In genomic region chr20:49567421-49568256, GRCh38 we compare ENCODE assay signal across 8 cellular contexts. TPM values are rescaled to one million over a fixed set of nuclear protein-coding genes. Genes with fewer than 3 reads are reported as not detected.
DNase-seq lines count a peak whose midpoint lies in the region; ATAC-seq and TF ChIP-seq lines count a peak whose summit lies in the region.

Gene PTGIS (minus strand): TSS chr20:49568137. CDS start chr20:49568116, 21 bp downstream.

- intact Hi-C loops in Panc1 (cut with micrococcal nuclease; ENCODE audit: unreplicated experiment) = no loop called here

- DNase-seq in AG04449 (ENCODE audit: low read depth, low spot score) (no peak), Panc1 (ENCODE audit: low read depth, low spot score) (no peak), fibroblast of the aortic adventitia (ENCODE audit: low read depth) (peak; percentile 68), neural crest cell (ENCODE audit: low read depth, low spot score) (peak; percentile 51), SHP77 (lab: John Stamatoyannopoulos, UW) (no peak), DMS114 treated with DMSO at 0.1 percent for 48 hours (lab: John Stamatoyannopoulos, UW; ENCODE audit: unreplicated experiment) (no peak), NCI-H526 treated with DMSO at 0.1 percent for 48 hours (lab: John Stamatoyannopoulos, UW) (no peak)

- no peaks in the 10 kb centered on the region for H3K9me3 ChIP-seq in Panc1 (ENCODE audit: control insufficient read depth, insufficient read depth, low read depth, low read length)

- POLR2A ChIA-PET in AG04449 (lab: Yijun Ruan, JAX) = no interaction called here
- POLR2A ChIA-PET in Panc1 (lab: Charles Lee) = interaction anchor here (0.6 kb wide), 1 partner anchor 152 kb away, joined by 4 read pairs; no protein-coding TSS in a partner anchor

- no peaks in the 10 kb centered on the region for H3K36me3 ChIP-seq in Panc1 (ENCODE audit: control insufficient read depth, insufficient read depth, low read length)

- H3K4me1 Mint-ChIP-seq in neural crest cell = peaks cover 17% of the 10 kb centered on the region

- BruUV-seq in Panc1 (replicated peaks; lab: Mats Ljungman, UMichigan) = no TSS peak

- CTCF ChIA-PET in AG04449 (lab: Yijun Ruan, JAX) (interaction anchor here (1.6 to 3.4 kb wide), 2 partner anchors 25 to 26 kb away, joined by 5 to 14 read pairs; no protein-coding TSS in a partner anchor), Panc1 (lab: Charles Lee) (no interaction called here)

- peak within 1 kb of the TSS; percentile 12 for H3K27ac Mint-ChIP-seq in neural crest cell (ENCODE audit: unreplicated experiment)

- ATAC-seq in Panc1 (peak; percentile 64), GM21717 (IDR thresholded peaks at IDR 0.05; ENCODE audit: unreplicated experiment) (no peak)

- H3K27ac ChIP-seq in Panc1 (ENCODE audit: low read length) = peak within 1 kb of the TSS; percentile 39

- H3K9me3 Mint-ChIP-seq in neural crest cell = no peaks in the 10 kb centered on the region

- peak within 1 kb of the TSS; percentile 62 for H3K4me3 ChIP-seq in AG04449 (ENCODE audit: low read depth, low read length)
- H3K4me3 ChIP-seq in Panc1 (ENCODE audit: low read depth in 2 of 2, low read length in 2 of 2) = peak within 1 kb of the TSS; percentile 33 to 50
- H3K4me3 ChIP-seq in fibroblast of the aortic adventitia (ENCODE audit: low read depth, low read length) = peak within 1 kb of the TSS; percentile 95

- no peaks in the 10 kb centered on the region for H3K27me3 ChIP-seq in Panc1 (ENCODE audit: control insufficient read depth, insufficient read depth, low read length)

- H3K4me1 ChIP-seq in Panc1 (ENCODE audit: control insufficient read depth, insufficient read depth, low read length) = peaks cover 30% of the 10 kb centered on the region

- TF ChIP-seq CTCF in AG04449 (IDR thresholded peaks at IDR 0.05; ENCODE audit: insufficient read depth, low read length, missing control alignments) (no peak), Panc1 (IDR thresholded peaks at IDR 0.05) (no peak), fibroblast of the aortic adventitia (IDR thresholded peaks at IDR 0.05; ENCODE audit: insufficient read depth, low read length) (no peak), neural crest cell (conservative IDR thresholded peaks at IDR 0.05) (no peak)

- no peaks in the 10 kb centered on the region for H3K36me3 Mint-ChIP-seq in neural crest cell (ENCODE audit: low read depth)

- peak within 1 kb of the TSS; percentile 66 for H3K4me3 Mint-ChIP-seq in neural crest cell

- peaks cover 12% of the 10 kb centered on the region for H3K27me3 Mint-ChIP-seq in neural crest cell (ENCODE audit: low read depth)

- in situ Hi-C loops in Panc1 (cut with HindIII; ENCODE audit: low pct_unique_long_range_greater_than_20kb, low sequenced_read_pairs) = no loop called here

RNA-seq across cellular contexts. Expression of gene PTGIS, which starts in this region (rescaled TPM):
- total RNA-seq in Panc1 (2021; ENCODE audit: unreplicated experiment) = 4.4 TPM
- 8.5 TPM for polyA plus RNA-seq in Panc1 (2012; ENCODE audit: insufficient read length)
- total RNA-seq in fibroblast of the aortic adventitia (ENCODE audit: low replicate concordance) = 279 and 1,011 TPM in 2 replicates
- 7.1 and 9.8 TPM in 2 replicates for total RNA-seq in neural crest cell

Comparison
In these comparisons a context has a peak if more than half of its experiments do, and no peak if none do; other contexts are left out.
1. RNA of gene PTGIS (total RNA-seq): 279 to 1,011 TPM in fibroblast of the aortic adventitia; 7.1 to 9.8 TPM in neural crest cell and 4.4 TPM in Panc1 (single experiment); every median in the first group is over 10 times any median in the second.
2. DNase-seq: peak in fibroblast of the aortic adventitia (single experiment) and neural crest cell (single experiment); none in AG04449 (single experiment), Panc1 (single experiment), SHP77 (0 of 2), DMS114 treated with DMSO at 0.1 percent for 48 hours (single experiment) and NCI-H526 treated with DMSO at 0.1 percent for 48 hours (single experiment).
3. H3K4me3 ChIP-seq: peak in every context shown above with its lines; median percentile 95 in fibroblast of the aortic adventitia; 62 in AG04449; 42 in Panc1.